In the genomic region with DNA sequence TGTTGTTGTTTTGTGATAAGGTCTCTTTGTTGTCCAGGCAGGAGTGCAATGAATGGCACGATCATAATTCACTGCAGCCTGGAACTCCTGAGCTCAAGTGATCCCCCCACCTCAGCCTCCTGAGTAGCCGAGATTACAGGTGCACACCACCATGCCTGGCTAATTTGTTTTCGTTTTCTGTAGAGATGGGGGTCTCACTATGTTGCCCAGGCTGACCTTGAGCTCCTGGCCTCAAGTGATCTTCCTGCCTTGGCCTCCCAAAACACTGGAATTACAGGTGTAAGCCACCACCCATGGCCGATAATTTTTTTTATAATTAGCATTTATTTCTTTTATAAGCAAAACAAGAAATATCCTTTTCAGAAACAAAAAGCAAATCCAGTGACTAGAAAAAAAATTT, we compare ENCODE assay signal across 8 cellular contexts. TPM values are rescaled to one million over a fixed set of nuclear protein-coding genes. Genes with fewer than 3 reads are reported as not detected.
A peak's percentile ranks its signal among the peaks of the same experiment; 100 is the strongest.
DNase-seq lines count a peak whose midpoint lies in the region; ATAC-seq lines count a peak whose summit lies in the region.

No MANE protein-coding gene starts in this region.

- no peak overlapping the region for H3K4ac ChIP-seq in mesenchymal stem cell (ENCODE audit: low read depth in 1 of 2, low read length in 2 of 2)

- H2BK120ac ChIP-seq in mesenchymal stem cell (ENCODE audit: low read depth, low read length), result no peak overlapping the region

- no peak for ATAC-seq in activated CD8-positive, alpha-beta T cell treated with anti-CD3 and anti-CD28 coated beads, Interleukin-2, amount 10 ng/mL, durations not matched to agents 7 days and 5 days
- no peak for ATAC-seq in GM21360 (IDR thresholded peaks at IDR 0.05; ENCODE audit: unreplicated experiment)

- WGBS in mesenchymal stem cell, result 82% methylated on average over 3 of the region's 4 CpGs

- peaks cover 64% of the 10 kb centered on the region for H3K36me3 Mint-ChIP-seq in activated CD8-positive, alpha-beta T cell treated with anti-CD3 and anti-CD28 coated beads, Interleukin-2, amount 10 ng/mL, durations not matched to agents 7 days and 5 days (ENCODE audit: low read depth)

- peak overlapping the region; percentile 96 for H3K27ac Mint-ChIP-seq in activated CD8-positive, alpha-beta T cell treated with anti-CD3 and anti-CD28 coated beads, Interleukin-2, amount 10 ng/mL, durations not matched to agents 7 days and 5 days

- no peak overlapping the region for H3K27ac ChIP-seq in mesenchymal stem cell (ENCODE audit: low read length, poor library complexity, severe bottlenecking)

- H3K4me2 ChIP-seq in mesenchymal stem cell (ENCODE audit: low read length, poor library complexity, severe bottlenecking), result no peak overlapping the region

- H4K8ac ChIP-seq in mesenchymal stem cell (ENCODE audit: low read length), result no peak overlapping the region

- H3K14ac ChIP-seq in mesenchymal stem cell (ENCODE audit: low read length in 2 of 2), result no peak overlapping the region

- H2BK12ac ChIP-seq in mesenchymal stem cell (ENCODE audit: low read length in 2 of 2), result peak overlapping the region in 1 of 2 experiments; percentile 29

- H3K27me3 ChIP-seq in mesenchymal stem cell (ENCODE audit: control insufficient read depth in 1 of 2, insufficient read depth in 1 of 2, low read length in 2 of 2), result peaks cover 0 to 9% of the 10 kb centered on the region in 2 experiments
- no peaks in the 10 kb centered on the region for H3K27me3 ChIP-seq in HAP-1 (ENCODE audit: low read depth)

- H3K79me1 ChIP-seq in mesenchymal stem cell (replicated peaks; ENCODE audit: low read length, poor library complexity, severe bottlenecking), result no peaks in the 10 kb centered on the region

- no peaks in the 10 kb centered on the region for H3K36me3 ChIP-seq in mesenchymal stem cell (ENCODE audit: control insufficient read depth in 1 of 2, insufficient read depth in 2 of 2, low read depth in 1 of 2, low read length in 2 of 2)
- H3K36me3 ChIP-seq in HAP-1 (replicated peaks), result no peaks in the 10 kb centered on the region

- H3K4me1 ChIP-seq in mesenchymal stem cell (ENCODE audit: control insufficient read depth, insufficient read depth, low read depth, low read length) (peaks cover 3% of the 10 kb centered on the region), HAP-1 (peaks cover 24% of the 10 kb centered on the region)

- H2BK5ac ChIP-seq in mesenchymal stem cell (ENCODE audit: low read depth, low read length, poor library complexity, severe bottlenecking), result no peak overlapping the region

- in situ Hi-C loops in HAP-1 (cut with MboI; ENCODE audit: low sequenced_read_pairs), result no loop called here

- H2AFZ ChIP-seq in mesenchymal stem cell (ENCODE audit: low read depth, low read length), result no peak overlapping the region

- no peak overlapping the region for H3K4me3 ChIP-seq in mesenchymal stem cell (ENCODE audit: insufficient read depth in 1 of 2, low read depth in 1 of 2, low read length in 2 of 2)
- no peak overlapping the region for H3K4me3 ChIP-seq in HAP-1

- H2AK5ac ChIP-seq in mesenchymal stem cell (ENCODE audit: low read length, severe bottlenecking), result no peak overlapping the region

- H3K4me3 Mint-ChIP-seq in activated CD8-positive, alpha-beta T cell treated with anti-CD3 and anti-CD28 coated beads, Interleukin-2, amount 10 ng/mL, durations not matched to agents 7 days and 5 days, result peak overlapping the region; percentile 93

- H3K9me3 Mint-ChIP-seq in activated CD8-positive, alpha-beta T cell treated with anti-CD3 and anti-CD28 coated beads, Interleukin-2, amount 10 ng/mL, durations not matched to agents 7 days and 5 days (ENCODE audit: insufficient read depth), result no peaks in the 10 kb centered on the region

- peak overlapping the region; percentile 75 for H3K9ac ChIP-seq in mesenchymal stem cell (ENCODE audit: low read length)

- H4K91ac ChIP-seq in mesenchymal stem cell (ENCODE audit: low read length), result no peak overlapping the region

- H2BK15ac ChIP-seq in mesenchymal stem cell (ENCODE audit: low read depth, poor library complexity, severe bottlenecking), result no peak overlapping the region

- H3K18ac ChIP-seq in mesenchymal stem cell (ENCODE audit: low read depth in 1 of 2, low read length in 2 of 2), result peak overlapping the region in 1 of 2 experiments; percentile 74

- peak; percentile 14 for DNase-seq in stimulated activated CD4-positive, alpha-beta T cell treated with anti-CD3 and anti-CD28 coated beads, Interleukin-15, amount 100 ng/mL, for 24 hours
- no peak for DNase-seq in stimulated activated CD4-positive, alpha-beta T cell treated with anti-CD3 and anti-CD28 coated beads, Interleukin-12 subunit alpha, Interleukin-12 subunit beta, amount 100 ng/mL, for 4 hours
- DNase-seq in activated CD8-positive, alpha-beta T cell treated with anti-CD3 and anti-CD28 coated beads, Interleukin-2, amount 10 ng/mL, durations not matched to agents 7 days and 5 days, result no peak
- DNase-seq in mesenchymal stem cell, result no peak
- no peak for DNase-seq in NCI-H1105 (lab: John Stamatoyannopoulos, UW)
- DNase-seq in NCI-H2196 (lab: John Stamatoyannopoulos, UW; ENCODE audit: unreplicated experiment), result no peak
- no peak for DNase-seq in HAP-1 (ENCODE audit: low spot score in 2 of 2)

- peaks cover 59% of the 10 kb centered on the region for H3K4me1 Mint-ChIP-seq in activated CD8-positive, alpha-beta T cell treated with anti-CD3 and anti-CD28 coated beads, Interleukin-2, amount 10 ng/mL, durations not matched to agents 7 days and 5 days (ENCODE audit: low read depth)

- POLR2A ChIA-PET in activated CD8-positive, alpha-beta T cell treated with anti-CD3 and anti-CD28 coated beads, Interleukin-2, amount 10 ng/mL, durations not matched to agents 7 days and 5 days (lab: Charles Lee), result interaction anchor here (0.7 to 2.6 kb wide), 10 partner anchors 15 to 682 kb away, joined by 3 to 19 read pairs (median 4); a partner anchor contains a TSS

- H3K9me3 ChIP-seq in mesenchymal stem cell (ENCODE audit: control insufficient read depth, low read length) (no peaks in the 10 kb centered on the region), HAP-1 (no peaks in the 10 kb centered on the region)

- no peak overlapping the region for H3K23ac ChIP-seq in mesenchymal stem cell (ENCODE audit: low read length in 2 of 2)

- H3K27me3 Mint-ChIP-seq in activated CD8-positive, alpha-beta T cell treated with anti-CD3 and anti-CD28 coated beads, Interleukin-2, amount 10 ng/mL, durations not matched to agents 7 days and 5 days (ENCODE audit: low read depth), result no peaks in the 10 kb centered on the region

- CTCF ChIA-PET in activated CD8-positive, alpha-beta T cell treated with anti-CD3 and anti-CD28 coated beads, Interleukin-2, amount 10 ng/mL, durations not matched to agents 7 days and 5 days (lab: Charles Lee), result interaction anchor here (1.0 to 5.9 kb wide), 28 partner anchors 10 to 173 kb away, joined by 3 to 47 read pairs (median 7); a partner anchor contains a TSS

RNA-seq across cellular contexts. Expression of a gene that starts 3.6 kb away (rescaled TPM):
- 100 to 1,000 TPM; 193 to 198 TPM for total RNA-seq in activated CD8-positive, alpha-beta T cell treated with anti-CD3 and anti-CD28 coated beads, Interleukin-2, amount 10 ng/mL, durations not matched to agents 7 days and 5 days
- 33.2 TPM for polyA plus RNA-seq in mesenchymal stem cell (2013, experiment 1 of 2)
- polyA plus RNA-seq in mesenchymal stem cell (2013, experiment 2 of 2), result 36.4 TPM
